In genomic region chr5:76402880-76403712, GRCh38 we compare ENCODE assay signal across 8 cellular contexts. TPM values are rescaled to one million over a fixed set of nuclear protein-coding genes. Genes with fewer than 3 reads are reported as not detected.
DNase-seq lines count a peak whose midpoint lies in the region; ATAC-seq and TF ChIP-seq lines count a peak whose summit lies in the region.

A gene with protein sequence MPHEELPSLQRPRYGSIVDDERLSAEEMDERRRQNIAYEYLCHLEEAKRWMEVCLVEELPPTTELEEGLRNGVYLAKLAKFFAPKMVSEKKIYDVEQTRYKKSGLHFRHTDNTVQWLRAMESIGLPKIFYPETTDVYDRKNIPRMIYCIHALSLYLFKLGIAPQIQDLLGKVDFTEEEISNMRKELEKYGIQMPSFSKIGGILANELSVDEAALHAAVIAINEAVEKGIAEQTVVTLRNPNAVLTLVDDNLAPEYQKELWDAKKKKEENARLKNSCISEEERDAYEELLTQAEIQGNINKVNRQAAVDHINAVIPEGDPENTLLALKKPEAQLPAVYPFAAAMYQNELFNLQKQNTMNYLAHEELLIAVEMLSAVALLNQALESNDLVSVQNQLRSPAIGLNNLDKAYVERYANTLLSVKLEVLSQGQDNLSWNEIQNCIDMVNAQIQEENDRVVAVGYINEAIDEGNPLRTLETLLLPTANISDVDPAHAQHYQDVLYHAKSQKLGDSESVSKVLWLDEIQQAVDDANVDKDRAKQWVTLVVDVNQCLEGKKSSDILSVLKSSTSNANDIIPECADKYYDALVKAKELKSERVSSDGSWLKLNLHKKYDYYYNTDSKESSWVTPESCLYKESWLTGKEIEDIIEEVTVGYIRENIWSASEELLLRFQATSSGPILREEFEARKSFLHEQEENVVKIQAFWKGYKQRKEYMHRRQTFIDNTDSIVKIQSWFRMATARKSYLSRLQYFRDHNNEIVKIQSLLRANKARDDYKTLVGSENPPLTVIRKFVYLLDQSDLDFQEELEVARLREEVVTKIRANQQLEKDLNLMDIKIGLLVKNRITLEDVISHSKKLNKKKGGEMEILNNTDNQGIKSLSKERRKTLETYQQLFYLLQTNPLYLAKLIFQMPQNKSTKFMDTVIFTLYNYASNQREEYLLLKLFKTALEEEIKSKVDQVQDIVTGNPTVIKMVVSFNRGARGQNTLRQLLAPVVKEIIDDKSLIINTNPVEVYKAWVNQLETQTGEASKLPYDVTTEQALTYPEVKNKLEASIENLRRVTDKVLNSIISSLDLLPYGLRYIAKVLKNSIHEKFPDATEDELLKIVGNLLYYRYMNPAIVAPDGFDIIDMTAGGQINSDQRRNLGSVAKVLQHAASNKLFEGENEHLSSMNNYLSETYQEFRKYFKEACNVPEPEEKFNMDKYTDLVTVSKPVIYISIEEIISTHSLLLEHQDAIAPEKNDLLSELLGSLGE (N-terminal part only) (plus strand): TSS chr5:76403285. CDS start chr5:76403546, 261 bp downstream.

- H3K4me3 ChIP-seq in heart left ventricle (peak within 1 kb of the TSS; percentile 50 to 73 (median 60)), prostate gland (peak within 1 kb of the TSS; percentile 66 to 75), urinary bladder (ENCODE audit: low read depth, low read length) (peak within 1 kb of the TSS; percentile 63)

- DNase-seq in COLO668 (lab: John Stamatoyannopoulos, UW; ENCODE audit: unreplicated experiment) (peak; percentile 28), heart left ventricle (peak; percentile 65 to 90 (median 74)), prostate gland (ENCODE audit: low spot score) (peak; percentile 70)
- peak; percentile 90 for DNase-seq in activated naive CD4-positive, alpha-beta T cell treated with anti-CD3 and anti-CD28 coated beads, Interleukin-2, amount 10 ng/mL, durations not matched to agents 7 days and 5 days

- peak in 1 of 2 donors; percentile 13 for TF ChIP-seq POLR2A in heart left ventricle (IDR thresholded peaks at IDR 0.05)
- peak; percentile 45 for TF ChIP-seq POLR2A in prostate gland (IDR thresholded peaks at IDR 0.05)

- peaks cover 0 to 52% (median 10%) of the 10 kb centered on the region in 12 donors for H3K4me1 ChIP-seq in heart left ventricle
- H3K4me1 ChIP-seq in prostate gland (replicated peaks) = no peaks in the 10 kb centered on the region
- peaks cover 4% of the 10 kb centered on the region for H3K4me1 ChIP-seq in urinary bladder (ENCODE audit: insufficient read depth)

- H3K36me3 ChIP-seq in heart left ventricle = no peaks in the 10 kb centered on the region
- H3K36me3 ChIP-seq in prostate gland = no peaks in the 10 kb centered on the region
- H3K36me3 ChIP-seq in urinary bladder (ENCODE audit: insufficient read depth) = no peaks in the 10 kb centered on the region

- peak within 1 kb of the TSS; percentile 100 for H3K27ac Mint-ChIP-seq in activated naive CD4-positive, alpha-beta T cell treated with anti-CD3 and anti-CD28 coated beads, Interleukin-2, amount 10 ng/mL, durations not matched to agents 7 days and 5 days

- H3K4me3 Mint-ChIP-seq in activated naive CD4-positive, alpha-beta T cell treated with anti-CD3 and anti-CD28 coated beads, Interleukin-2, amount 10 ng/mL, durations not matched to agents 7 days and 5 days = peak within 1 kb of the TSS; percentile 88

- H3K9me3 ChIP-seq in heart left ventricle = no peaks in the 10 kb centered on the region
- H3K9me3 ChIP-seq in prostate gland = no peaks in the 10 kb centered on the region

- 0 to 1% (median 1%) methylated on average over 42 to 89 of the region's 89 CpGs for WGBS in heart left ventricle, 4 donors
- WGBS in prostate gland = under 1% methylated on average over 60 of the region's 89 CpGs
- WGBS in urinary bladder = under 1% methylated on average over 89 of the region's 89 CpGs

- intact Hi-C loops in heart left ventricle (cut with DNase I) (loop anchor here in 1 of 10 donors (10.0 kb wide), 1 partner anchor 182 kb away; no protein-coding TSS in a partner anchor), prostate gland (cut with DNase I) (loop anchor here (5.0 kb wide), 2 partner anchors 139 to 179 kb away; no protein-coding TSS in a partner anchor)

- ATAC-seq in GM19438 (IDR thresholded peaks at IDR 0.05; ENCODE audit: low read depth, unreplicated experiment) (peak; percentile 52), HG03558 (IDR thresholded peaks at IDR 0.05; ENCODE audit: extremely low read depth, unreplicated experiment) (peak; percentile 35), SK-N-SH treated with all-trans-retinoic acid at 6 μM for 48 hours (peak; percentile 94), heart left ventricle (peak; percentile 76 to 90 (median 86))

- H3K4me1 Mint-ChIP-seq in activated naive CD4-positive, alpha-beta T cell treated with anti-CD3 and anti-CD28 coated beads, Interleukin-2, amount 10 ng/mL, durations not matched to agents 7 days and 5 days = peaks cover 58% of the 10 kb centered on the region

- peaks cover 23% of the 10 kb centered on the region for H3K36me3 Mint-ChIP-seq in activated naive CD4-positive, alpha-beta T cell treated with anti-CD3 and anti-CD28 coated beads, Interleukin-2, amount 10 ng/mL, durations not matched to agents 7 days and 5 days

- TF ChIP-seq CTCF in heart left ventricle (IDR thresholded peaks at IDR 0.05) = peak; percentile 39 to 86 (median 64)
- peak; percentile 57 to 89 (median 75) for TF ChIP-seq CTCF in prostate gland (IDR thresholded peaks at IDR 0.05)

- H3K27me3 Mint-ChIP-seq in activated naive CD4-positive, alpha-beta T cell treated with anti-CD3 and anti-CD28 coated beads, Interleukin-2, amount 10 ng/mL, durations not matched to agents 7 days and 5 days = peaks cover 13% of the 10 kb centered on the region

- peaks cover 0 to 46% (median 13%) of the 10 kb centered on the region in 9 donors for H3K27me3 ChIP-seq in heart left ventricle
- no peaks in the 10 kb centered on the region for H3K27me3 ChIP-seq in prostate gland (replicated peaks; ENCODE audit: insufficient read depth)

- H3K9me3 Mint-ChIP-seq in activated naive CD4-positive, alpha-beta T cell treated with anti-CD3 and anti-CD28 coated beads, Interleukin-2, amount 10 ng/mL, durations not matched to agents 7 days and 5 days = no peaks in the 10 kb centered on the region

- CTCF ChIA-PET in activated naive CD4-positive, alpha-beta T cell treated with anti-CD3 and anti-CD28 coated beads, Interleukin-2, amount 10 ng/mL, durations not matched to agents 7 days and 5 days (lab: Charles Lee) = interaction anchor here (0.5 to 7.4 kb wide), 21 partner anchors 14 to 372 kb away, joined by 3 to 106 read pairs (median 4); no protein-coding TSS in a partner anchor

- H3K27ac ChIP-seq in heart left ventricle (peak within 1 kb of the TSS; percentile 13 to 96 (median 60)), prostate gland (peak within 1 kb of the TSS; percentile 86 to 90), urinary bladder (ENCODE audit: low read depth) (no peak within 1 kb of the TSS)

TF ChIP-seq in SK-N-SH treated with all-trans-retinoic acid at 6 μM for 48 hours, 23 proteins besides CTCF, POLR2A, EP300 and RAD21:
- no peak for TF ChIP-seq RARB (CRISPR knock-in tag; IDR thresholded peaks at IDR 0.05)
- TF ChIP-seq ISL1 (CRISPR knock-in tag; IDR thresholded peaks at IDR 0.05) = no peak
- no peak for TF ChIP-seq CSDC2 (CRISPR knock-in tag; IDR thresholded peaks at IDR 0.05)
- TF ChIP-seq SNAI2 (CRISPR knock-in tag; IDR thresholded peaks at IDR 0.05) = no peak
- TF ChIP-seq ARNTL (CRISPR knock-in tag; IDR thresholded peaks at IDR 0.05; ENCODE audit: borderline replicate concordance, low read depth) = no peak
- TF ChIP-seq, protein P1, sequence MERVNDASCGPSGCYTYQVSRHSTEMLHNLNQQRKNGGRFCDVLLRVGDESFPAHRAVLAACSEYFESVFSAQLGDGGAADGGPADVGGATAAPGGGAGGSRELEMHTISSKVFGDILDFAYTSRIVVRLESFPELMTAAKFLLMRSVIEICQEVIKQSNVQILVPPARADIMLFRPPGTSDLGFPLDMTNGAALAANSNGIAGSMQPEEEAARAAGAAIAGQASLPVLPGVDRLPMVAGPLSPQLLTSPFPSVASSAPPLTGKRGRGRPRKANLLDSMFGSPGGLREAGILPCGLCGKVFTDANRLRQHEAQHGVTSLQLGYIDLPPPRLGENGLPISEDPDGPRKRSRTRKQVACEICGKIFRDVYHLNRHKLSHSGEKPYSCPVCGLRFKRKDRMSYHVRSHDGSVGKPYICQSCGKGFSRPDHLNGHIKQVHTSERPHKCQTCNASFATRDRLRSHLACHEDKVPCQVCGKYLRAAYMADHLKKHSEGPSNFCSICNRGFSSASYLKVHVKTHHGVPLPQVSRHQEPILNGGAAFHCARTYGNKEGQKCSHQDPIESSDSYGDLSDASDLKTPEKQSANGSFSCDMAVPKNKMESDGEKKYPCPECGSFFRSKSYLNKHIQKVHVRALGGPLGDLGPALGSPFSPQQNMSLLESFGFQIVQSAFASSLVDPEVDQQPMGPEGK (CRISPR knock-in tag; IDR thresholded peaks at IDR 0.05; ENCODE audit: borderline replicate concordance) = peak; percentile 74; the same call in 1 of the 2 replicates
- 0 out of 2 replicates have a peak, but pooled peaks have one; percentile 11 for TF ChIP-seq GLIS3 (CRISPR knock-in tag; IDR thresholded peaks at IDR 0.05)

RNA-seq across cellular contexts. Expression of the gene that starts here (rescaled TPM):
- total RNA-seq in heart left ventricle (10 to 100 TPM in 2 of 9 donors, 1 to 10 TPM in 7; 3.4 to 35.4 (median 7.0) TPM), prostate gland (10 to 100 TPM; 41.5 to 64.9 TPM), urinary bladder (29.6 TPM)
- polyA plus RNA-seq in heart left ventricle (1 to 10 TPM; 1.7 to 3.4 TPM), urinary bladder (4.5 TPM)

Comparison
In these comparisons a context has a peak if more than half of its experiments do, and no peak if none do; other contexts are left out.
1. DNase-seq: peak in every context shown above with its lines; median percentile 90 in activated naive CD4-positive, alpha-beta T cell treated with anti-CD3 and anti-CD28 coated beads, Interleukin-2, amount 10 ng/mL, durations not matched to agents 7 days and 5 days; 74 in heart left ventricle; 70 in prostate gland; 28 in COLO668.
2. ATAC-seq: peak in every context shown above with its lines; median percentile 94 in SK-N-SH treated with all-trans-retinoic acid at 6 μM for 48 hours; 86 in heart left ventricle; 52 in GM19438; 35 in HG03558.